In genomic region chr2:45778720-45779171, GRCh38 we compare ENCODE assay signal across 8 cellular contexts.
A peak's percentile ranks its signal among the peaks of the same experiment; 100 is the strongest.
DNase-seq lines count a peak whose midpoint lies in the region; ATAC-seq and TF ChIP-seq lines count a peak whose summit lies in the region.

No MANE protein-coding gene starts in this region.

- CTCF ChIA-PET in AG04449 (lab: Yijun Ruan, JAX): interaction anchor here (0.6 to 5.2 kb wide), 41 partner anchors 8 to 193 kb away, joined by 3 to 57 read pairs (median 4); partner anchors contain the start of genes PRKCE and SRBD1

- no peaks in the 10 kb centered on the region for H3K27me3 Mint-ChIP-seq in stimulated activated naive B cell treated with anti-CD40 and anti-IgM and Interleukin-4, amounts not matched to agents 10 μg/mL and 1 μg/mL and 100 μg/mL, for 72 hours

- ATAC-seq in GM18498 (IDR thresholded peaks at IDR 0.05; ENCODE audit: unreplicated experiment): peak; percentile 44
- ATAC-seq in stimulated activated naive B cell treated with anti-CD40 and anti-IgM and Interleukin-4, amounts not matched to agents 10 μg/mL and 1 μg/mL and 100 μg/mL, for 72 hours (replicated peaks): peak; percentile 72 to 81

- H3K4me3 ChIP-seq in AG04449 (ENCODE audit: low read depth, low read length): no peak overlapping the region

- POLR2A ChIA-PET in AG04449 (lab: Yijun Ruan, JAX): interaction anchor here (0.6 kb wide), 1 partner anchor 161 kb away, joined by 3 read pairs; no protein-coding TSS in a partner anchor

- DNase-seq in AG04449 (ENCODE audit: low read depth, low spot score) (no peak), NCI-H2171 (lab: John Stamatoyannopoulos, UW) (peak; percentile 35), mucosa of gallbladder (ENCODE audit: low spot score) (peak; percentile 51), NCI-H1092 treated with DMSO at 0.1 percent for 48 hours (lab: John Stamatoyannopoulos, UW) (no peak)
- DNase-seq in activated CD4-positive, alpha-beta T cell treated with anti-CD3 and anti-CD28 coated beads, Interleukin-2, amount 50 U/mL, for 48 hours: peak; percentile 68 to 74
- peak; percentile 53 for DNase-seq in effector CD8-positive, alpha-beta T cell (lab: John Stamatoyannopoulos, UW)
- DNase-seq in stimulated activated naive B cell treated with anti-CD40 and anti-IgM and Interleukin-4, amounts not matched to agents 10 μg/mL and 1 μg/mL and 100 μg/mL, for 72 hours: peak; percentile 45

- peaks cover 0 to 3% of the 10 kb centered on the region in 2 donors for H3K36me3 Mint-ChIP-seq in stimulated activated naive B cell treated with anti-CD40 and anti-IgM and Interleukin-4, amounts not matched to agents 10 μg/mL and 1 μg/mL and 100 μg/mL, for 72 hours

- no peak overlapping the region for H3K27ac Mint-ChIP-seq in stimulated activated naive B cell treated with anti-CD40 and anti-IgM and Interleukin-4, amounts not matched to agents 10 μg/mL and 1 μg/mL and 100 μg/mL, for 72 hours

- H3K9me3 Mint-ChIP-seq in stimulated activated naive B cell treated with anti-CD40 and anti-IgM and Interleukin-4, amounts not matched to agents 10 μg/mL and 1 μg/mL and 100 μg/mL, for 72 hours: no peaks in the 10 kb centered on the region

- H3K4me1 Mint-ChIP-seq in stimulated activated naive B cell treated with anti-CD40 and anti-IgM and Interleukin-4, amounts not matched to agents 10 μg/mL and 1 μg/mL and 100 μg/mL, for 72 hours: peaks cover 54 to 93% of the 10 kb centered on the region in 2 donors

- peak overlapping the region in 1 of 2 donors; percentile 31 for H3K4me3 Mint-ChIP-seq in stimulated activated naive B cell treated with anti-CD40 and anti-IgM and Interleukin-4, amounts not matched to agents 10 μg/mL and 1 μg/mL and 100 μg/mL, for 72 hours

- peak; percentile 67 for TF ChIP-seq CTCF in AG04449 (IDR thresholded peaks at IDR 0.05; ENCODE audit: insufficient read depth, low read length, missing control alignments)

Comparison
In these comparisons a context has a peak if more than half of its experiments do, and no peak if none do; other contexts are left out.
1. DNase-seq: peak in NCI-H2171 (single experiment), activated CD4-positive, alpha-beta T cell treated with anti-CD3 and anti-CD28 coated beads, Interleukin-2, amount 50 U/mL, for 48 hours (2 of 2), effector CD8-positive, alpha-beta T cell (single experiment), mucosa of gallbladder (single experiment) and stimulated activated naive B cell treated with anti-CD40 and anti-IgM and Interleukin-4, amounts not matched to agents 10 μg/mL and 1 μg/mL and 100 μg/mL, for 72 hours (single experiment); none in AG04449 (single experiment) and NCI-H1092 treated with DMSO at 0.1 percent for 48 hours (single experiment).